ENCODE assay signal across 10 cellular contexts in genomic region chr10:42680267-42680666, GRCh38.
"Had no signal": no experiment of that assay in that cellular context is flagged by ENCODE, and none has a peak within 500 bp of the region (broad histone marks: within the 10 kb centered on the region; RNA-seq: fewer than 3 reads in every experiment).

No MANE protein-coding gene starts in this region.

- H3K4me3 ChIP-seq: GM23248, HAP-1 had no signal

- H3K9me3 ChIP-seq: HAP-1 had no signal

- DNase-seq: GM23248, GOT3, H7, HFFc6, IMR-90, KBM-7 had no signal

- H3K36me3 ChIP-seq: HAP-1 had no signal

- H2AFZ ChIP-seq: GM23248 had no signal

- H3K9ac ChIP-seq: GM23248, KMS-11 had no signal

- H3K4me2 ChIP-seq: KMS-11 had no signal

- H3K27ac ChIP-seq: GM23248, HL-60, KMS-11 had no signal

- H3K4me1 ChIP-seq: HAP-1 had no signal

- ATAC-seq: HCT116 had no signal
